Comparison of ENCODE assay signal across 1 cellular context in the genomic region with DNA sequence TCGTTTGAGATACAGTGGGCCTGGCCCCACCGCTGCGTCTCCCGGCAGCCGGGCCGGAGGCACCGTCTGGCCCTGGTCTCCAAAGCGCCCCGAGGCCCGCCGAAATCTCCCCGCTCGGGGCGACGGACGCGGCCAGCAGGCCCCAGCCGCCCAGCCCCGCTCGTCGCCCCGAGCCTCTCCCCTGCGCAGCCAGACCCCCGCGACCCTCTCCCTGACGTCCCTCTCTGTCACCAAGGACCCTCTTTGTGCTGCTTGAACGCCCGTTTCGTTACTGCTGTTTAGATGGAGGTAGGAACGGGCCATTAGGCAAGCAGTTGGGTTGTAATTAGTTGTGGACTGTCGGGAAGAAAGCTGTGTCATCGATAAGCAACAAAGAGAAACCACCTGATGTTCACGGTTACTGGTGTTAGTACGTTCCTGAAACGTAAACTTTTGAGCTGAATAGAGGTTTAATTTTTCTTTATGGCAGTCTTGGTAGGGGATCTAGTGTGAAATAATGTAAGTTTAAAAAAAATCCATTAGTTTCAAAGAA.
TF ChIP-seq lines count a peak whose summit lies in the region.

No MANE protein-coding gene starts in this region.

TF ChIP-seq in HepG2, 621 proteins besides CTCF, POLR2A, EP300 and RAD21 (continued from another document and continues in another):
- TF ChIP-seq, protein P1, sequence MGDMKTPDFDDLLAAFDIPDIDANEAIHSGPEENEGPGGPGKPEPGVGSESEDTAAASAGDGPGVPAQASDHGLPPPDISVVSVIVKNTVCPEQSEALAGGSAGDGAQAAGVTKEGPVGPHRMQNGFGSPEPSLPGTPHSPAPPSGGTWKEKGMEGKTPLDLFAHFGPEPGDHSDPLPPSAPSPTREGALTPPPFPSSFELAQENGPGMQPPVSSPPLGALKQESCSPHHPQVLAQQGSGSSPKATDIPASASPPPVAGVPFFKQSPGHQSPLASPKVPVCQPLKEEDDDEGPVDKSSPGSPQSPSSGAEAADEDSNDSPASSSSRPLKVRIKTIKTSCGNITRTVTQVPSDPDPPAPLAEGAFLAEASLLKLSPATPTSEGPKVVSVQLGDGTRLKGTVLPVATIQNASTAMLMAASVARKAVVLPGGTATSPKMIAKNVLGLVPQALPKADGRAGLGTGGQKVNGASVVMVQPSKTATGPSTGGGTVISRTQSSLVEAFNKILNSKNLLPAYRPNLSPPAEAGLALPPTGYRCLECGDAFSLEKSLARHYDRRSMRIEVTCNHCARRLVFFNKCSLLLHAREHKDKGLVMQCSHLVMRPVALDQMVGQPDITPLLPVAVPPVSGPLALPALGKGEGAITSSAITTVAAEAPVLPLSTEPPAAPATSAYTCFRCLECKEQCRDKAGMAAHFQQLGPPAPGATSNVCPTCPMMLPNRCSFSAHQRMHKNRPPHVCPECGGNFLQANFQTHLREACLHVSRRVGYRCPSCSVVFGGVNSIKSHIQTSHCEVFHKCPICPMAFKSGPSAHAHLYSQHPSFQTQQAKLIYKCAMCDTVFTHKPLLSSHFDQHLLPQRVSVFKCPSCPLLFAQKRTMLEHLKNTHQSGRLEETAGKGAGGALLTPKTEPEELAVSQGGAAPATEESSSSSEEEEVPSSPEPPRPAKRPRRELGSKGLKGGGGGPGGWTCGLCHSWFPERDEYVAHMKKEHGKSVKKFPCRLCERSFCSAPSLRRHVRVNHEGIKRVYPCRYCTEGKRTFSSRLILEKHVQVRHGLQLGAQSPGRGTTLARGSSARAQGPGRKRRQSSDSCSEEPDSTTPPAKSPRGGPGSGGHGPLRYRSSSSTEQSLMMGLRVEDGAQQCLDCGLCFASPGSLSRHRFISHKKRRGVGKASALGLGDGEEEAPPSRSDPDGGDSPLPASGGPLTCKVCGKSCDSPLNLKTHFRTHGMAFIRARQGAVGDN (CRISPR knock-in tag; IDR thresholded peaks at IDR 0.05), result peak; percentile 3; the same call in 1 of the 2 replicates
- TF ChIP-seq, protein P2, sequence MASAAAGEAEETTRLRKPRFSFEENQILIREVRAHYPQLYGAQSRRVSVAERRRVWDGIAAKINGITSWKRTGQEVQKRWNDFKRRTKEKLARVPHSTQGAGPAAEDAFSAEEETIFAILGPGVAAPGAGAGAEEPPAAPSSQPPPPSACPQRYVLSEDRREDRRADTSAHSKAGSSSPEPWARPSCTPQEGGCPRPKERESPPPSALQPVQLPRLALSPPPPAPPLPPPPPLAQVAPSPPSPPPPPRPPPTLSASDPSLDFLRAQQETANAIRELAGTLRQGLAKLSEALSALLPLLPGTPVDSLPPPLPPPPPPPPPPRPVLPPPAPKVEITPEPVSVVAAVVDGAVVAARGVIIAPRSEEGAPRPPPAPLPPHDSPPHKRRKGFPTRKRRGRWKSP (CRISPR knock-in tag; IDR thresholded peaks at IDR 0.05), result peak; percentile 17; the same call in 1 of the 2 replicates
- TF ChIP-seq, protein P3, sequence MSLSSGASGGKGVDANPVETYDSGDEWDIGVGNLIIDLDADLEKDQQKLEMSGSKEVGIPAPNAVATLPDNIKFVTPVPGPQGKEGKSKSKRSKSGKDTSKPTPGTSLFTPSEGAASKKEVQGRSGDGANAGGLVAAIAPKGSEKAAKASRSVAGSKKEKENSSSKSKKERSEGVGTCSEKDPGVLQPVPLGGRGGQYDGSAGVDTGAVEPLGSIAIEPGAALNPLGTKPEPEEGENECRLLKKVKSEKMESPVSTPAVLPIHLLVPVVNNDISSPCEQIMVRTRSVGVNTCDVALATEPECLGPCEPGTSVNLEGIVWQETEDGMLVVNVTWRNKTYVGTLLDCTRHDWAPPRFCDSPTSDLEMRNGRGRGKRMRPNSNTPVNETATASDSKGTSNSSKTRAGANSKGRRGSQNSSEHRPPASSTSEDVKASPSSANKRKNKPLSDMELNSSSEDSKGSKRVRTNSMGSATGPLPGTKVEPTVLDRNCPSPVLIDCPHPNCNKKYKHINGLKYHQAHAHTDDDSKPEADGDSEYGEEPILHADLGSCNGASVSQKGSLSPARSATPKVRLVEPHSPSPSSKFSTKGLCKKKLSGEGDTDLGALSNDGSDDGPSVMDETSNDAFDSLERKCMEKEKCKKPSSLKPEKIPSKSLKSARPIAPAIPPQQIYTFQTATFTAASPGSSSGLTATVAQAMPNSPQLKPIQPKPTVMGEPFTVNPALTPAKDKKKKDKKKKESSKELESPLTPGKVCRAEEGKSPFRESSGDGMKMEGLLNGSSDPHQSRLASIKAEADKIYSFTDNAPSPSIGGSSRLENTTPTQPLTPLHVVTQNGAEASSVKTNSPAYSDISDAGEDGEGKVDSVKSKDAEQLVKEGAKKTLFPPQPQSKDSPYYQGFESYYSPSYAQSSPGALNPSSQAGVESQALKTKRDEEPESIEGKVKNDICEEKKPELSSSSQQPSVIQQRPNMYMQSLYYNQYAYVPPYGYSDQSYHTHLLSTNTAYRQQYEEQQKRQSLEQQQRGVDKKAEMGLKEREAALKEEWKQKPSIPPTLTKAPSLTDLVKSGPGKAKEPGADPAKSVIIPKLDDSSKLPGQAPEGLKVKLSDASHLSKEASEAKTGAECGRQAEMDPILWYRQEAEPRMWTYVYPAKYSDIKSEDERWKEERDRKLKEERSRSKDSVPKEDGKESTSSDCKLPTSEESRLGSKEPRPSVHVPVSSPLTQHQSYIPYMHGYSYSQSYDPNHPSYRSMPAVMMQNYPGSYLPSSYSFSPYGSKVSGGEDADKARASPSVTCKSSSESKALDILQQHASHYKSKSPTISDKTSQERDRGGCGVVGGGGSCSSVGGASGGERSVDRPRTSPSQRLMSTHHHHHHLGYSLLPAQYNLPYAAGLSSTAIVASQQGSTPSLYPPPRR (CRISPR knock-in tag; IDR thresholded peaks at IDR 0.05; ENCODE audit: borderline replicate concordance), result 0 out of 2 replicates have a peak, but pooled peaks have one; percentile 21
- TF ChIP-seq, protein P4, sequence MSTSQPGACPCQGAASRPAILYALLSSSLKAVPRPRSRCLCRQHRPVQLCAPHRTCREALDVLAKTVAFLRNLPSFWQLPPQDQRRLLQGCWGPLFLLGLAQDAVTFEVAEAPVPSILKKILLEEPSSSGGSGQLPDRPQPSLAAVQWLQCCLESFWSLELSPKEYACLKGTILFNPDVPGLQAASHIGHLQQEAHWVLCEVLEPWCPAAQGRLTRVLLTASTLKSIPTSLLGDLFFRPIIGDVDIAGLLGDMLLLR (CRISPR knock-in tag; IDR thresholded peaks at IDR 0.05), result peak; percentile 17; the same call in 1 of the 2 replicates
- TF ChIP-seq ZNF20 (CRISPR knock-in tag; IDR thresholded peaks at IDR 0.05), result peak; percentile 95
- peak; percentile 59 for TF ChIP-seq MAFF (IDR thresholded peaks at IDR 0.05; ENCODE audit: low read depth, low read length)
- TF ChIP-seq, protein P5, sequence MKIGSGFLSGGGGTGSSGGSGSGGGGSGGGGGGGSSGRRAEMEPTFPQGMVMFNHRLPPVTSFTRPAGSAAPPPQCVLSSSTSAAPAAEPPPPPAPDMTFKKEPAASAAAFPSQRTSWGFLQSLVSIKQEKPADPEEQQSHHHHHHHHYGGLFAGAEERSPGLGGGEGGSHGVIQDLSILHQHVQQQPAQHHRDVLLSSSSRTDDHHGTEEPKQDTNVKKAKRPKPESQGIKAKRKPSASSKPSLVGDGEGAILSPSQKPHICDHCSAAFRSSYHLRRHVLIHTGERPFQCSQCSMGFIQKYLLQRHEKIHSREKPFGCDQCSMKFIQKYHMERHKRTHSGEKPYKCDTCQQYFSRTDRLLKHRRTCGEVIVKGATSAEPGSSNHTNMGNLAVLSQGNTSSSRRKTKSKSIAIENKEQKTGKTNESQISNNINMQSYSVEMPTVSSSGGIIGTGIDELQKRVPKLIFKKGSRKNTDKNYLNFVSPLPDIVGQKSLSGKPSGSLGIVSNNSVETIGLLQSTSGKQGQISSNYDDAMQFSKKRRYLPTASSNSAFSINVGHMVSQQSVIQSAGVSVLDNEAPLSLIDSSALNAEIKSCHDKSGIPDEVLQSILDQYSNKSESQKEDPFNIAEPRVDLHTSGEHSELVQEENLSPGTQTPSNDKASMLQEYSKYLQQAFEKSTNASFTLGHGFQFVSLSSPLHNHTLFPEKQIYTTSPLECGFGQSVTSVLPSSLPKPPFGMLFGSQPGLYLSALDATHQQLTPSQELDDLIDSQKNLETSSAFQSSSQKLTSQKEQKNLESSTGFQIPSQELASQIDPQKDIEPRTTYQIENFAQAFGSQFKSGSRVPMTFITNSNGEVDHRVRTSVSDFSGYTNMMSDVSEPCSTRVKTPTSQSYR (CRISPR knock-in tag; IDR thresholded peaks at IDR 0.05; ENCODE audit: borderline replicate concordance), result no peak
- no peak for TF ChIP-seq NRL (CRISPR knock-in tag; IDR thresholded peaks at IDR 0.05; ENCODE audit: borderline replicate concordance)
- TF ChIP-seq RAD51 (IDR thresholded peaks at IDR 0.05; ENCODE audit: borderline replicate concordance), result no peak
- no peak for TF ChIP-seq BHLHE40 (IDR thresholded peaks at IDR 0.05; ENCODE audit: low read length)
- 0 out of 2 replicates have a peak, but pooled peaks have one; percentile 8 for TF ChIP-seq ZNF547 (CRISPR knock-in tag; IDR thresholded peaks at IDR 0.05)
- peak; percentile 56 for TF ChIP-seq ZBTB7A (CRISPR knock-in tag; IDR thresholded peaks at IDR 0.05)
- TF ChIP-seq DNMT3B (CRISPR knock-in tag; conservative IDR thresholded peaks at IDR 0.05), result 0 out of 2 replicates have a peak, but pooled peaks have one; percentile 40
- TF ChIP-seq ARID2 (CRISPR knock-in tag; IDR thresholded peaks at IDR 0.05; ENCODE audit: borderline replicate concordance), result peak; percentile 19; the same call in 1 of the 2 replicates
- peak; percentile 46; the same call in 1 of the 2 replicates for TF ChIP-seq RARA (CRISPR knock-in tag; IDR thresholded peaks at IDR 0.05)
- TF ChIP-seq THAP11 (CRISPR knock-in tag; IDR thresholded peaks at IDR 0.05), result peak; percentile 20; the same call in 1 of the 2 replicates
- TF ChIP-seq, protein P6, sequence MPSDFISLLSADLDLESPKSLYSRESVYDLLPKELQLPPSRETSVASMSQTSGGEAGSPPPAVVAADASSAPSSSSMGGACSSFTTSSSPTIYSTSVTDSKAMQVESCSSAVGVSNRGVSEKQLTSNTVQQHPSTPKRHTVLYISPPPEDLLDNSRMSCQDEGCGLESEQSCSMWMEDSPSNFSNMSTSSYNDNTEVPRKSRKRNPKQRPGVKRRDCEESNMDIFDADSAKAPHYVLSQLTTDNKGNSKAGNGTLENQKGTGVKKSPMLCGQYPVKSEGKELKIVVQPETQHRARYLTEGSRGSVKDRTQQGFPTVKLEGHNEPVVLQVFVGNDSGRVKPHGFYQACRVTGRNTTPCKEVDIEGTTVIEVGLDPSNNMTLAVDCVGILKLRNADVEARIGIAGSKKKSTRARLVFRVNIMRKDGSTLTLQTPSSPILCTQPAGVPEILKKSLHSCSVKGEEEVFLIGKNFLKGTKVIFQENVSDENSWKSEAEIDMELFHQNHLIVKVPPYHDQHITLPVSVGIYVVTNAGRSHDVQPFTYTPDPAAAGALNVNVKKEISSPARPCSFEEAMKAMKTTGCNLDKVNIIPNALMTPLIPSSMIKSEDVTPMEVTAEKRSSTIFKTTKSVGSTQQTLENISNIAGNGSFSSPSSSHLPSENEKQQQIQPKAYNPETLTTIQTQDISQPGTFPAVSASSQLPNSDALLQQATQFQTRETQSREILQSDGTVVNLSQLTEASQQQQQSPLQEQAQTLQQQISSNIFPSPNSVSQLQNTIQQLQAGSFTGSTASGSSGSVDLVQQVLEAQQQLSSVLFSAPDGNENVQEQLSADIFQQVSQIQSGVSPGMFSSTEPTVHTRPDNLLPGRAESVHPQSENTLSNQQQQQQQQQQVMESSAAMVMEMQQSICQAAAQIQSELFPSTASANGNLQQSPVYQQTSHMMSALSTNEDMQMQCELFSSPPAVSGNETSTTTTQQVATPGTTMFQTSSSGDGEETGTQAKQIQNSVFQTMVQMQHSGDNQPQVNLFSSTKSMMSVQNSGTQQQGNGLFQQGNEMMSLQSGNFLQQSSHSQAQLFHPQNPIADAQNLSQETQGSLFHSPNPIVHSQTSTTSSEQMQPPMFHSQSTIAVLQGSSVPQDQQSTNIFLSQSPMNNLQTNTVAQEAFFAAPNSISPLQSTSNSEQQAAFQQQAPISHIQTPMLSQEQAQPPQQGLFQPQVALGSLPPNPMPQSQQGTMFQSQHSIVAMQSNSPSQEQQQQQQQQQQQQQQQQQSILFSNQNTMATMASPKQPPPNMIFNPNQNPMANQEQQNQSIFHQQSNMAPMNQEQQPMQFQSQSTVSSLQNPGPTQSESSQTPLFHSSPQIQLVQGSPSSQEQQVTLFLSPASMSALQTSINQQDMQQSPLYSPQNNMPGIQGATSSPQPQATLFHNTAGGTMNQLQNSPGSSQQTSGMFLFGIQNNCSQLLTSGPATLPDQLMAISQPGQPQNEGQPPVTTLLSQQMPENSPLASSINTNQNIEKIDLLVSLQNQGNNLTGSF (CRISPR knock-in tag; IDR thresholded peaks at IDR 0.05), result 0 out of 2 replicates have a peak, but pooled peaks have one; percentile 41
- TF ChIP-seq ZNF431 (CRISPR knock-in tag; IDR thresholded peaks at IDR 0.05; ENCODE audit: borderline replicate concordance, low read depth), result 0 out of 2 replicates have a peak, but pooled peaks have one; percentile 6
- peak; percentile 61 for TF ChIP-seq SAP130 (CRISPR knock-in tag; IDR thresholded peaks at IDR 0.05; ENCODE audit: low read depth)
- no peak for TF ChIP-seq ZNF124 (CRISPR knock-in tag; IDR thresholded peaks at IDR 0.05)
- no peak for TF ChIP-seq TAF1 (CRISPR knock-in tag; IDR thresholded peaks at IDR 0.05)
- no peak for TF ChIP-seq ZNF337 (CRISPR knock-in tag; IDR thresholded peaks at IDR 0.05; ENCODE audit: borderline replicate concordance, low read depth)
- no peak for TF ChIP-seq ZNF776 (CRISPR knock-in tag; IDR thresholded peaks at IDR 0.05)
- 0 out of 2 replicates have a peak, but pooled peaks have one; percentile 17 for TF ChIP-seq SP5 (CRISPR knock-in tag; IDR thresholded peaks at IDR 0.05; ENCODE audit: borderline replicate concordance, low read depth)
- TF ChIP-seq, protein P7, sequence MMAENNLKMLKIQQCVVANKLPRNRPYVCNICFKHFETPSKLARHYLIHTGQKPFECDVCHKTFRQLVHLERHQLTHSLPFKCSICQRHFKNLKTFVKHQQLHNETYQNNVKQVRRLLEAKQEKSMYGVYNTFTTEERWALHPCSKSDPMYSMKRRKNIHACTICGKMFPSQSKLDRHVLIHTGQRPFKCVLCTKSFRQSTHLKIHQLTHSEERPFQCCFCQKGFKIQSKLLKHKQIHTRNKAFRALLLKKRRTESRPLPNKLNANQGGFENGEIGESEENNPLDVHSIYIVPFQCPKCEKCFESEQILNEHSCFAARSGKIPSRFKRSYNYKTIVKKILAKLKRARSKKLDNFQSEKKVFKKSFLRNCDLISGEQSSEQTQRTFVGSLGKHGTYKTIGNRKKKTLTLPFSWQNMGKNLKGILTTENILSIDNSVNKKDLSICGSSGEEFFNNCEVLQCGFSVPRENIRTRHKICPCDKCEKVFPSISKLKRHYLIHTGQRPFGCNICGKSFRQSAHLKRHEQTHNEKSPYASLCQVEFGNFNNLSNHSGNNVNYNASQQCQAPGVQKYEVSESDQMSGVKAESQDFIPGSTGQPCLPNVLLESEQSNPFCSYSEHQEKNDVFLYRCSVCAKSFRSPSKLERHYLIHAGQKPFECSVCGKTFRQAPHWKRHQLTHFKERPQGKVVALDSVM (CRISPR knock-in tag; IDR thresholded peaks at IDR 0.05), result peak; percentile 18; the same call in 1 of the 2 replicates
- peak; percentile 53; the same call in 1 of the 2 replicates for TF ChIP-seq POLR2AphosphoS5 (IDR thresholded peaks at IDR 0.05; ENCODE audit: low read depth, low read length)
- peak; percentile 50; the same call in 1 of the 2 replicates for TF ChIP-seq CC2D1A (CRISPR knock-in tag; IDR thresholded peaks at IDR 0.05)
- TF ChIP-seq KDM2A (CRISPR knock-in tag; IDR thresholded peaks at IDR 0.05; ENCODE audit: borderline replicate concordance, low read depth), result 0 out of 2 replicates have a peak, but pooled peaks have one; percentile 6
- peak; percentile 0 for TF ChIP-seq ZNF883 (CRISPR knock-in tag; IDR thresholded peaks at IDR 0.05; ENCODE audit: not compliant biosample characterization)
- TF ChIP-seq ZBTB7B (CRISPR knock-in tag; IDR thresholded peaks at IDR 0.05), result 0 out of 2 replicates have a peak, but pooled peaks have one; percentile 42
- peak; percentile 71 for TF ChIP-seq RBFOX2 (IDR thresholded peaks at IDR 0.05; ENCODE audit: low read depth, low read length)
- peak; percentile 50; the same call in 1 of the 2 replicates for TF ChIP-seq ZFP37 (CRISPR knock-in tag; IDR thresholded peaks at IDR 0.05; ENCODE audit: borderline replicate concordance)
- no peak for TF ChIP-seq ZNF510 (CRISPR knock-in tag; IDR thresholded peaks at IDR 0.05; ENCODE audit: low read depth)
